ENCODE assay signal across 24 cellular contexts in the genomic region with DNA sequence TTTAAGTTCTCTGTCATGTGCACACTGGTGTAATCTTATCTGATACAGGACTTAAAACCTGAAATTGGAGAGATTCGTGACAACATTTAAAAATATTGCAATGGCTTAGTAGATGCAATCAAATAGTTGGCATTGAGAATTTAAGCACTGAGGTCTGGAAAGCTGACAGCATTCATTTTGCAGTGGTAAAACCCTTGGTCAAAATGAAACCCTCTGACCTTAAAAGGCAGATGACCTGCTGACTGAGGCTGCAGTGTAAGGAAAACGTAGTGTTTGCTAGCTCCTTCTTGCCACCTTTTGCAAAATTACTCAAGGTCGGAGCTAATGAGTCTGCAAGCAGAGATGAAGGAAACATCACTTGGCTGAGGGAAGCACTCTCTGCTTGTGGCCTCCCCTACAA.
DNase-seq lines count a peak whose midpoint lies in the region; ATAC-seq, FAIRE-seq and TF ChIP-seq lines count a peak whose summit lies in the region.
"Had no signal": no experiment of that assay in that cellular context is flagged by ENCODE, and none has a peak within 500 bp of the region (broad histone marks: within the 10 kb centered on the region; RNA-seq: fewer than 3 reads in every experiment).

No MANE protein-coding gene starts in this region.

- no peaks in the 10 kb centered on the region for H3K9me3 Mint-ChIP-seq in CD4-positive, alpha-beta T cell
- H3K9me3 Mint-ChIP-seq: memory B cell, T-cell had no signal

- H3K27me3 Mint-ChIP-seq in CD4-positive, alpha-beta T cell = peaks cover 7% of the 10 kb centered on the region

- no peak for TF ChIP-seq CTCF in foreskin fibroblast (IDR thresholded peaks at IDR 0.05; ENCODE audit: low read depth, low read length)
- TF ChIP-seq CTCF in CD4-positive, alpha-beta T cell (IDR thresholded peaks at IDR 0.05) = no peak

- no peaks in the 10 kb centered on the region for H3K36me3 Mint-ChIP-seq in CD4-positive, alpha-beta T cell (ENCODE audit: low read depth)
- H3K36me3 Mint-ChIP-seq: memory B cell, naive B cell, T-cell had no signal

- ATAC-seq in GM19395 (IDR thresholded peaks at IDR 0.05; ENCODE audit: unreplicated experiment) (peak; percentile 65), HG02884 (IDR thresholded peaks at IDR 0.05; ENCODE audit: unreplicated experiment) (peak; percentile 71)
- ATAC-seq in CD4-positive, alpha-beta T cell (ENCODE audit: poor library complexity) = no peak
- ATAC-seq: foreskin keratinocyte, T-cell had no signal

- peak; percentile 94 for FAIRE-seq in GM12892 (lab: Jason Lieb, UNC)
- FAIRE-seq: kidney had no signal

- no peak overlapping the region for H3K4me3 ChIP-seq in foreskin fibroblast (ENCODE audit: low read depth in 1 of 2, low read length in 2 of 2)
- H3K4me3 ChIP-seq: colonic mucosa had no signal

- H3K4me3 Mint-ChIP-seq in CD4-positive, alpha-beta T cell = no peak overlapping the region
- H3K4me3 Mint-ChIP-seq: CD14-positive monocyte, memory B cell, T-cell had no signal

- DNase-seq in GM12892 (ENCODE audit: insufficient read length) = no peak
- DNase-seq in RPMI8226 = peak; percentile 67
- DNase-seq in DMS53 (lab: John Stamatoyannopoulos, UW) = no peak
- DNase-seq in foreskin fibroblast = no peak
- no peak for DNase-seq in NCI-H82 treated with DMSO at 0.1 percent for 48 hours (lab: John Stamatoyannopoulos, UW; ENCODE audit: unreplicated experiment)
- no peak for DNase-seq in CD4-positive, alpha-beta T cell
- DNase-seq: ACHN; activated CD4-positive, alpha-beta T cell treated with anti-CD3 and anti-CD28 coated beads, Interleukin-2, amount 50 U/mL, for 48 hours; activated naive CD4-positive, alpha-beta T cell treated with anti-CD3 and anti-CD28 coated beads, Interleukin-2, amount 50 U/mL, for 16 hours; activated T-cell treated with anti-CD3 and anti-CD28 coated beads, Interleukin-2, amount 50 U/mL, for 1 hour; colonic mucosa; foreskin keratinocyte; kidney; naive B cell; NCI-H1092 treated with DMSO at 0.1 percent for 48 hours; NCI-H2107; NCI-H526; Right ventricle myocardium superior; stimulated activated CD4-positive, alpha-beta T cell treated with anti-CD3 and anti-CD28 coated beads, Interleukin-4, amount 100 ng/mL, for 24 hours; T-cell had no signal

- H3K27ac ChIP-seq in CD4-positive, alpha-beta T cell (ENCODE audit: low read depth, low read length) = no peak overlapping the region
- H3K27ac ChIP-seq: colonic mucosa, foreskin keratinocyte had no signal

- intact Hi-C loops in CD4-positive, alpha-beta T cell (cut with DNase I, micrococcal nuclease) = no loop called here

- CTCF ChIA-PET in CD4-positive, alpha-beta T cell (lab: Charles Lee) = no interaction called here

- H3K4me1 Mint-ChIP-seq in CD4-positive, alpha-beta T cell (ENCODE audit: low read depth) = no peaks in the 10 kb centered on the region
- H3K4me1 Mint-ChIP-seq: memory B cell, T-cell had no signal

- TF ChIP-seq POLR2A in GM12892 (IDR thresholded peaks at IDR 0.05; ENCODE audit: low read depth, low read length) = no peak

- no peaks in the 10 kb centered on the region for H3K27me3 ChIP-seq in CD4-positive, alpha-beta T cell (ENCODE audit: control insufficient read depth, insufficient read depth, low read length)
- H3K27me3 ChIP-seq: colonic mucosa, foreskin keratinocyte had no signal

- no peaks in the 10 kb centered on the region for H3K9me3 ChIP-seq in CD4-positive, alpha-beta T cell (ENCODE audit: control insufficient read depth, low read length)
- H3K9me3 ChIP-seq: colonic mucosa had no signal

- no peak overlapping the region for H3K27ac Mint-ChIP-seq in CD4-positive, alpha-beta T cell
- H3K27ac Mint-ChIP-seq: memory B cell, naive B cell, T-cell had no signal

- POLR2A ChIA-PET in CD4-positive, alpha-beta T cell (lab: Charles Lee) = no interaction called here
